In the genomic region with DNA sequence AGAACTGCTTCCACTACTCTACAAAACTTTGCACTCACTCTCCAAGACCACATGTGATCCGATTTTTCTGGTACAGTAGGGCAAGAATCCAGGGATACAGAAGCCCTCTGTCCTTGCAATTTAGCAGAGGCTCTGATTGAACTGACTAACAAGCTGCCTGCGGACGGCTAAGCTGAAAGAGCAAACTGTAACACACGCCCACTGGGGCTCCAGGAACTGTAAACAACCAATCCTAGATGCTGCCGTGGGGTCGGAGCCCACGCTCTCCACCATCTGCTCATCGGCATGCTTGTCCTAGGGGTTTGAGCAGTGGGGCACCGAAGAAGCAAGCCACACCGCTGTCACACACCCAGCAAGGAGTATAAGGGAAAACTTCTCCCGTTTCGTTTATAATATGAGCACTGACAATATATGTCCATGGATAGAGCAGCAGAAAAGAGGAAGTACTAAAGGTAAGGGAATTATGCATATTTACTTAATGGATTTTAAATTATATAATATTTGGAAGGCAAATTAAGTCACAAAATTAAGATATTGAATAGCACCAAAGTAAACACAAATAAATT, we compare ENCODE assay signal across 18 cellular contexts.
DNase-seq lines count a peak whose midpoint lies in the region.
"Had no signal": no experiment of that assay in that cellular context is flagged by ENCODE, and none has a peak within 500 bp of the region (broad histone marks: within the 10 kb centered on the region; RNA-seq: fewer than 3 reads in every experiment).

No MANE protein-coding gene starts in this region.

- no peak overlapping the region for H3K4ac ChIP-seq in mesenchymal stem cell (ENCODE audit: low read depth in 1 of 2, low read length in 2 of 2)

- 82% methylated on average over 11 of the region's 12 CpGs for WGBS in mesenchymal stem cell

- H3K36me3 ChIP-seq in HAP-1 (replicated peaks): no peaks in the 10 kb centered on the region
- H3K36me3 ChIP-seq in mesenchymal stem cell (ENCODE audit: control insufficient read depth in 1 of 2, insufficient read depth in 2 of 2, low read depth in 1 of 2, low read length in 2 of 2): no peaks in the 10 kb centered on the region
- H3K36me3 ChIP-seq: BE2C, left lung, right atrium auricular region had no signal

- DNase-seq in HAP-1 (ENCODE audit: low spot score in 2 of 2) (peak; percentile 88 to 92), NCI-H460 (ENCODE audit: extremely low read depth, low read depth) (peak; percentile 52), SK-MEL-5 (ENCODE audit: low read depth, low spot score) (peak; percentile 92), mesenchymal stem cell (no peak), COR-L47 (lab: John Stamatoyannopoulos, UW) (no peak), NOMO-1 (lab: John Stamatoyannopoulos, UW; ENCODE audit: unreplicated experiment in 2 of 2) (no peak), T1000 (lab: John Stamatoyannopoulos, UW) (no peak)
- no peak for DNase-seq in activated effector memory CD4-positive, alpha-beta T cell treated with Interleukin-2 at 50 U/mL for 16 hours
- DNase-seq: activated naive CD4-positive, alpha-beta T cell treated with Interleukin-2 at 50 U/mL for 16 hours; activated T-cell treated with anti-CD3 and anti-CD28 coated beads for 4 hours; anterior cingulate cortex; BE2C; mucosa of descending colon; NCI-H2107; SK-N-SH; stimulated activated naive CD4-positive, alpha-beta T cell treated with Interleukin-2 at 50 U/mL for 16 hours had no signal

- H3K4me1 ChIP-seq in HAP-1 (peaks cover 25% of the 10 kb centered on the region), mesenchymal stem cell (ENCODE audit: control insufficient read depth, insufficient read depth, low read depth, low read length) (no peaks in the 10 kb centered on the region)
- H3K4me1 ChIP-seq: BE2C, left lung, right atrium auricular region had no signal

- in situ Hi-C loops in HAP-1 (cut with MboI; ENCODE audit: low sequenced_read_pairs): no loop called here
- in situ Hi-C loops in SK-MEL-5 (cut with HindIII; ENCODE audit: low pct_unique_long_range_greater_than_20kb, low sequenced_read_pairs): no loop called here

- H3K27ac ChIP-seq in mesenchymal stem cell (ENCODE audit: low read length, poor library complexity, severe bottlenecking): no peak overlapping the region
- H3K27ac ChIP-seq: left lung, right atrium auricular region had no signal

- peak overlapping the region; percentile 46 for H2AFZ ChIP-seq in mesenchymal stem cell (ENCODE audit: low read depth, low read length)

- H2BK15ac ChIP-seq in mesenchymal stem cell (ENCODE audit: low read depth, poor library complexity, severe bottlenecking): no peak overlapping the region

- H3K27me3 ChIP-seq in HAP-1 (ENCODE audit: low read depth) (no peaks in the 10 kb centered on the region), mesenchymal stem cell (ENCODE audit: control insufficient read depth in 1 of 2, insufficient read depth in 1 of 2, low read length in 2 of 2) (no peaks in the 10 kb centered on the region)
- H3K27me3 ChIP-seq: BE2C, left lung, right atrium auricular region had no signal

- H3K4me3 ChIP-seq in HAP-1 (peak overlapping the region; percentile 39), mesenchymal stem cell (ENCODE audit: insufficient read depth in 1 of 2, low read depth in 1 of 2, low read length in 2 of 2) (no peak overlapping the region)
- H3K4me3 ChIP-seq: left lung, mucosa of descending colon, right atrium auricular region had no signal

- H2AK5ac ChIP-seq in mesenchymal stem cell (ENCODE audit: low read length, severe bottlenecking): no peak overlapping the region

- no peaks in the 10 kb centered on the region for H3K9me3 ChIP-seq in HAP-1
- no peaks in the 10 kb centered on the region for H3K9me3 ChIP-seq in mesenchymal stem cell (ENCODE audit: control insufficient read depth, low read length)
- H3K9me3 ChIP-seq: BE2C, left lung, right atrium auricular region, SK-N-SH had no signal

- H3K79me1 ChIP-seq in mesenchymal stem cell (replicated peaks; ENCODE audit: low read length, poor library complexity, severe bottlenecking): no peaks in the 10 kb centered on the region

- no peak overlapping the region for H2BK5ac ChIP-seq in mesenchymal stem cell (ENCODE audit: low read depth, low read length, poor library complexity, severe bottlenecking)

- no peak overlapping the region for H3K18ac ChIP-seq in mesenchymal stem cell (ENCODE audit: low read depth in 1 of 2, low read length in 2 of 2)

- H2BK120ac ChIP-seq in mesenchymal stem cell (ENCODE audit: low read depth, low read length): no peak overlapping the region

- H3K23ac ChIP-seq in mesenchymal stem cell (ENCODE audit: low read length in 2 of 2): no peak overlapping the region

- H4K91ac ChIP-seq in mesenchymal stem cell (ENCODE audit: low read length): no peak overlapping the region

- H3K4me2 ChIP-seq in mesenchymal stem cell (ENCODE audit: low read length, poor library complexity, severe bottlenecking): no peak overlapping the region
- H3K4me2 ChIP-seq: SK-N-SH had no signal

- no peak overlapping the region for H3K9ac ChIP-seq in mesenchymal stem cell (ENCODE audit: low read length)
- H3K9ac ChIP-seq: SK-N-SH had no signal

- H3K14ac ChIP-seq in mesenchymal stem cell (ENCODE audit: low read length in 2 of 2): no peak overlapping the region

- no peak overlapping the region for H4K8ac ChIP-seq in mesenchymal stem cell (ENCODE audit: low read length)

- no peak overlapping the region for H2BK12ac ChIP-seq in mesenchymal stem cell (ENCODE audit: low read length in 2 of 2)

Comparison
In these comparisons a context has a peak if more than half of its experiments do, and no peak if none do; other contexts are left out.
1. DNase-seq: peak in HAP-1 (2 of 2), NCI-H460 (single experiment) and SK-MEL-5 (single experiment); none in mesenchymal stem cell (single experiment), activated effector memory CD4-positive, alpha-beta T cell treated with Interleukin-2 at 50 U/mL for 16 hours (single experiment), COR-L47 (single experiment), NOMO-1 (0 of 2) and T1000 (single experiment).